8 cellular contexts compared by ENCODE assay signal in genomic region chr15:45036812-45037781, GRCh38. TPM values are rescaled to one million over a fixed set of nuclear protein-coding genes. Genes with fewer than 3 reads are reported as not detected.
DNase-seq lines count a peak whose midpoint lies in the region; ATAC-seq lines count a peak whose summit lies in the region.
"Not testable (repeated sequence)": the region's sequence is repeated elsewhere in the genome, so short reads cannot be mapped to it uniquely, and the experiment has no call there.

No MANE protein-coding gene starts in this region.

- not testable (repeated sequence) for H3K27me3 Mint-ChIP-seq in activated CD4-positive, alpha-beta T cell treated with anti-CD3 and anti-CD28 coated beads, Interleukin-2, amount 10 ng/mL, durations not matched to agents 24 days and 14 days; central memory CD8-positive, alpha-beta T cell

- not testable (repeated sequence) for H3K27ac Mint-ChIP-seq in activated CD4-positive, alpha-beta T cell treated with anti-CD3 and anti-CD28 coated beads, Interleukin-2, amount 10 ng/mL, durations not matched to agents 24 days and 14 days; central memory CD8-positive, alpha-beta T cell (ENCODE audit: low read depth)

- DNase-seq in Ammon's horn (ENCODE audit: low spot score) = peak; percentile 89
- peak; percentile 35 for DNase-seq in HK-2 (ENCODE audit: unreplicated experiment)
- peak; percentile 85 for DNase-seq in NCI-H748 treated with DMSO at 0.1 percent for 48 hours (lab: John Stamatoyannopoulos, UW)
- peak; percentile 92 for DNase-seq in activated CD4-positive, alpha-beta T cell treated with anti-CD3 and anti-CD28 coated beads, Interleukin-2, amount 10 ng/mL, durations not matched to agents 24 days and 14 days
- DNase-seq in central memory CD8-positive, alpha-beta T cell (ENCODE audit: low spot score in 2 of 2) = peak; percentile 47 to 61
- DNase-seq in kidney glomerular epithelial cell (lab: John Stamatoyannopoulos, UW) = peak; percentile 80
- DNase-seq in stimulated activated CD4-positive, alpha-beta T cell treated with anti-CD3 and anti-CD28 coated beads, Interleukin-1b, Interleukin-23, amount 100 ng/mL, for 1 hour (ENCODE audit: low read depth in 2 of 2) = peak; percentile 34 to 51

- H3K36me3 Mint-ChIP-seq in activated CD4-positive, alpha-beta T cell treated with anti-CD3 and anti-CD28 coated beads, Interleukin-2, amount 10 ng/mL, durations not matched to agents 24 days and 14 days (ENCODE audit: low read depth); central memory CD8-positive, alpha-beta T cell (ENCODE audit: insufficient read depth): not testable (repeated sequence)

- peak; percentile 86 for ATAC-seq in GM19395 (IDR thresholded peaks at IDR 0.05; ENCODE audit: unreplicated experiment)
- ATAC-seq in central memory CD8-positive, alpha-beta T cell (replicated peaks; ENCODE audit: extremely low read depth, poor library complexity, severe bottlenecking) = peak; percentile 58

- peak overlapping the region; percentile 6 for H3K4me3 Mint-ChIP-seq in activated CD4-positive, alpha-beta T cell treated with anti-CD3 and anti-CD28 coated beads, Interleukin-2, amount 10 ng/mL, durations not matched to agents 24 days and 14 days
- peak overlapping the region; percentile 2 for H3K4me3 Mint-ChIP-seq in central memory CD8-positive, alpha-beta T cell

- peaks cover 16% of the 10 kb centered on the region for H3K4me1 Mint-ChIP-seq in activated CD4-positive, alpha-beta T cell treated with anti-CD3 and anti-CD28 coated beads, Interleukin-2, amount 10 ng/mL, durations not matched to agents 24 days and 14 days
- not testable (repeated sequence) for H3K4me1 Mint-ChIP-seq in central memory CD8-positive, alpha-beta T cell

- not testable (repeated sequence) for H3K9me3 Mint-ChIP-seq in activated CD4-positive, alpha-beta T cell treated with anti-CD3 and anti-CD28 coated beads, Interleukin-2, amount 10 ng/mL, durations not matched to agents 24 days and 14 days; central memory CD8-positive, alpha-beta T cell

- intact Hi-C loops in activated CD4-positive, alpha-beta T cell treated with anti-CD3 and anti-CD28 coated beads, Interleukin-2, amount 10 ng/mL, durations not matched to agents 24 days and 14 days (cut with micrococcal nuclease) = loop anchor here (2.0 to 5.0 kb wide), 2 partner anchors 70 to 184 kb away; no protein-coding TSS in a partner anchor

RNA-seq across cellular contexts. Expression of gene SORD, which starts 14.1 kb away (rescaled TPM):
- total RNA-seq in activated CD4-positive, alpha-beta T cell treated with anti-CD3 and anti-CD28 coated beads, Interleukin-2, amount 10 ng/mL, durations not matched to agents 24 days and 14 days = 28.0 and 28.9 TPM in 2 replicates

Comparison
In these comparisons a context has a peak if more than half of its experiments do, and no peak if none do; other contexts are left out.
1. Peak in every context shown above with its lines: DNase-seq and ATAC-seq.
2. DNase-seq: peak in every context shown above with its lines; median percentile 92 in activated CD4-positive, alpha-beta T cell treated with anti-CD3 and anti-CD28 coated beads, Interleukin-2, amount 10 ng/mL, durations not matched to agents 24 days and 14 days; 89 in Ammon's horn; 85 in NCI-H748 treated with DMSO at 0.1 percent for 48 hours; 80 in kidney glomerular epithelial cell; 54 in central memory CD8-positive, alpha-beta T cell; 42 in stimulated activated CD4-positive, alpha-beta T cell treated with anti-CD3 and anti-CD28 coated beads, Interleukin-1b, Interleukin-23, amount 100 ng/mL, for 1 hour; 35 in HK-2.